Comparison of ENCODE assay signal across 1 cellular context in the genomic region with DNA sequence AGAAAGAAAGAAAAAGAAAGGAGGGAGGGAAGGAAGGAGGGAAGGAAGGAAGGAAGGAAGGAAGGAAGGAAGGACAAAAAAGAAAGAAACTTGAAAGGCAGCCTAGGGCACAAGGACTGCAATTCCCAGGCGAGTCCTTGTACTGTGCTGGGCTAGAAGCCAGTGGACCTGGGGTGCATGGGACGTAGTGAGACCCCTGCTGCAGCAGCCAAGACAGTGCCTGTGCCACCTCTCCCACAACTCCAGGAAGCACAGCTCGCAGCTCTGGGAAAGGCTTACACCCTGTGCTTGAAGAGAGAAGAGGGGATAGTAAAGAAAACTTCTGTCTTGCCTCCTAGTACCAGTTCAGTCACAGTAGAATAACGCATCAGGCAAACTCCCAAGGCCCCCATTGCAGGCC.
TF ChIP-seq lines count a peak whose summit lies in the region.

No MANE protein-coding gene starts in this region.

TF ChIP-seq in H1, 55 proteins besides CTCF, POLR2A, EP300 and RAD21:
- TF ChIP-seq TAF1 (IDR thresholded peaks at IDR 0.05; ENCODE audit: low read depth, low read length) (no peak), CBX5 (IDR thresholded peaks at IDR 0.05; ENCODE audit: low read depth, low read length) (no peak), GTF2F1 (IDR thresholded peaks at IDR 0.05; ENCODE audit: borderline replicate concordance, low read depth, low read length) (no peak), EGR1 (IDR thresholded peaks at IDR 0.05; ENCODE audit: borderline replicate concordance, low read depth, low read length) (no peak), SRF (IDR thresholded peaks at IDR 0.05; ENCODE audit: low read depth, low read length) (no peak)
TF ChIP-seq in H1: peak in this region for 0.
